In genomic region chr1:55932402-55932801, GRCh38 we compare ENCODE assay signal across 25 cellular contexts.
DNase-seq lines count a peak whose midpoint lies in the region; ATAC-seq and TF ChIP-seq lines count a peak whose summit lies in the region.
"Had no signal": no experiment of that assay in that cellular context is flagged by ENCODE, and none has a peak within 500 bp of the region (broad histone marks: within the 10 kb centered on the region; RNA-seq: fewer than 3 reads in every experiment).

No MANE protein-coding gene starts in this region.

- intact Hi-C loops in left ventricle myocardium inferior (cut with micrococcal nuclease) (no loop called here), right cardiac atrium (cut with DNase I) (no loop called here), mucosa of descending colon (cut with DNase I, micrococcal nuclease) (no loop called here)

- H2AFZ ChIP-seq in hepatocyte (no peak overlapping the region), smooth muscle cell (ENCODE audit: low read depth) (peak overlapping the region; percentile 20)

- no peak overlapping the region for H3K4me2 ChIP-seq in hepatocyte
- H3K4me2 ChIP-seq in smooth muscle cell: no peak overlapping the region
- H3K4me2 ChIP-seq: BLaER1 had no signal

- ATAC-seq in right cardiac atrium (no peak), mucosa of descending colon (peak; percentile 58), GM18868 (IDR thresholded peaks at IDR 0.05; ENCODE audit: unreplicated experiment) (no peak), GM21723 (IDR thresholded peaks at IDR 0.05; ENCODE audit: unreplicated experiment) (no peak)
- ATAC-seq: GM12878 had no signal

- H3K9me3 ChIP-seq in left ventricle myocardium inferior (replicated peaks): peaks cover 15% of the 10 kb centered on the region
- H3K9me3 ChIP-seq in right cardiac atrium (ENCODE audit: control insufficient read depth, low read length): no peaks in the 10 kb centered on the region
- H3K9me3 ChIP-seq in hepatocyte (ENCODE audit: low read depth): no peaks in the 10 kb centered on the region
- no peaks in the 10 kb centered on the region for H3K9me3 ChIP-seq in mucosa of descending colon
- H3K9me3 ChIP-seq in smooth muscle cell (replicated peaks; ENCODE audit: low read depth): no peaks in the 10 kb centered on the region
- no peaks in the 10 kb centered on the region for H3K9me3 ChIP-seq in HAP-1
- H3K9me3 ChIP-seq: BE2C, BLaER1 had no signal

- H3K9ac ChIP-seq in smooth muscle cell (ENCODE audit: low read depth): no peak overlapping the region
- H3K9ac ChIP-seq: BLaER1 had no signal

- H3K4me1 ChIP-seq in left ventricle myocardium inferior (peaks cover 20% of the 10 kb centered on the region), right cardiac atrium (ENCODE audit: control insufficient read depth, insufficient read depth, low read length) (peaks cover 9% of the 10 kb centered on the region), hepatocyte (ENCODE audit: insufficient read depth) (no peaks in the 10 kb centered on the region), mucosa of descending colon (ENCODE audit: low read depth) (peaks cover 8% of the 10 kb centered on the region), smooth muscle cell (ENCODE audit: low read depth) (no peaks in the 10 kb centered on the region), HAP-1 (no peaks in the 10 kb centered on the region)
- H3K4me1 ChIP-seq: BE2C, BLaER1 had no signal

- H3K27ac ChIP-seq in left ventricle myocardium inferior (replicated peaks) (peak overlapping the region; percentile 56), right cardiac atrium (ENCODE audit: low read length) (no peak overlapping the region), hepatocyte (peak overlapping the region; percentile 1), smooth muscle cell (ENCODE audit: low read depth) (no peak overlapping the region)
- H3K27ac ChIP-seq: BLaER1 had no signal

- H3K27me3 ChIP-seq in left ventricle myocardium inferior (ENCODE audit: low read depth) (no peaks in the 10 kb centered on the region), right cardiac atrium (ENCODE audit: control insufficient read depth, insufficient read depth) (no peaks in the 10 kb centered on the region), hepatocyte (no peaks in the 10 kb centered on the region), smooth muscle cell (ENCODE audit: low read depth) (no peaks in the 10 kb centered on the region), HAP-1 (ENCODE audit: low read depth) (no peaks in the 10 kb centered on the region)
- H3K27me3 ChIP-seq: BE2C, BLaER1 had no signal

- no peak for TF ChIP-seq CTCF in left ventricle myocardium inferior (IDR thresholded peaks at IDR 0.05; ENCODE audit: borderline replicate concordance)
- no peak for TF ChIP-seq CTCF in hepatocyte (IDR thresholded peaks at IDR 0.05; ENCODE audit: poor library complexity)
- TF ChIP-seq CTCF in mucosa of descending colon (IDR thresholded peaks at IDR 0.05): no peak
- TF ChIP-seq CTCF in smooth muscle cell (IDR thresholded peaks at IDR 0.05; ENCODE audit: borderline replicate concordance, insufficient read depth, poor library complexity, severe bottlenecking): no peak

- H4K20me1 ChIP-seq in hepatocyte (ENCODE audit: insufficient read depth, poor library complexity, severe bottlenecking) (no peaks in the 10 kb centered on the region), smooth muscle cell (ENCODE audit: low read depth) (no peaks in the 10 kb centered on the region)
- H4K20me1 ChIP-seq: BLaER1 had no signal

- H3K4me3 ChIP-seq in left ventricle myocardium inferior: no peak overlapping the region
- no peak overlapping the region for H3K4me3 ChIP-seq in right cardiac atrium (ENCODE audit: low read length)
- H3K4me3 ChIP-seq in hepatocyte: no peak overlapping the region
- H3K4me3 ChIP-seq in mucosa of descending colon: no peak overlapping the region
- H3K4me3 ChIP-seq in smooth muscle cell: no peak overlapping the region
- no peak overlapping the region for H3K4me3 ChIP-seq in HAP-1
- H3K4me3 ChIP-seq: BLaER1, GM12878 had no signal

- in situ Hi-C loops in HAP-1 (cut with MboI; ENCODE audit: low sequenced_read_pairs): no loop called here

- H3K9me2 ChIP-seq in hepatocyte (replicated peaks; ENCODE audit: insufficient read depth): no peaks in the 10 kb centered on the region

- H3K79me2 ChIP-seq in hepatocyte: no peaks in the 10 kb centered on the region
- H3K79me2 ChIP-seq in smooth muscle cell (ENCODE audit: low read depth): no peaks in the 10 kb centered on the region

- DNase-seq in left ventricle myocardium inferior: no peak
- DNase-seq in right cardiac atrium: no peak
- DNase-seq in hepatocyte (ENCODE audit: low spot score): no peak
- no peak for DNase-seq in mucosa of descending colon
- DNase-seq in smooth muscle cell (lab: John Stamatoyannopoulos, UW; ENCODE audit: unreplicated experiment): no peak
- DNase-seq in HAP-1 (ENCODE audit: low spot score in 2 of 2): no peak
- DNase-seq: 8988T; ACHN; BE2C; C1 segment of cervical spinal cord; CD4-positive, alpha-beta memory T cell; CD4-positive, CD25-positive, alpha-beta regulatory T cell; CD8-positive, alpha-beta memory T cell; COR-L47; DMS 273 treated with DMSO at 0.1 percent for 48 hours; DMS153; DMS53; DMS79; DND-41; EL; GDM1 had no signal

- WGBS in right cardiac atrium: 95% methylated on average over 1 of the region's 1 CpG
- WGBS in hepatocyte (ENCODE audit: low lambda C conversion rate, missing lambda C conversion rate): 96% methylated on average over 1 of the region's 1 CpG
- WGBS in smooth muscle cell (ENCODE audit: low lambda C conversion rate): 96% methylated on average over 1 of the region's 1 CpG

- no peaks in the 10 kb centered on the region for H3F3A ChIP-seq in smooth muscle cell (ENCODE audit: low read depth)

- H3K36me3 ChIP-seq in left ventricle myocardium inferior: no peaks in the 10 kb centered on the region
- H3K36me3 ChIP-seq in hepatocyte (replicated peaks; ENCODE audit: insufficient read depth, low read depth): no peaks in the 10 kb centered on the region
- H3K36me3 ChIP-seq in mucosa of descending colon (ENCODE audit: low read depth): no peaks in the 10 kb centered on the region
- no peaks in the 10 kb centered on the region for H3K36me3 ChIP-seq in smooth muscle cell (ENCODE audit: low read depth)
- H3K36me3 ChIP-seq in HAP-1 (replicated peaks): no peaks in the 10 kb centered on the region
- H3K36me3 ChIP-seq: BE2C, BLaER1 had no signal

Comparison
In these comparisons a context has a peak if more than half of its experiments do, and no peak if none do; other contexts are left out.
1. H3K27ac ChIP-seq: peak in left ventricle myocardium inferior (single experiment) and hepatocyte (single experiment); none in right cardiac atrium (single experiment) and smooth muscle cell (single experiment).